In genomic region chr2:118249531-118249930, GRCh38 we compare ENCODE assay signal across 12 cellular contexts.
DNase-seq lines count a peak whose midpoint lies in the region; ATAC-seq, FAIRE-seq and TF ChIP-seq lines count a peak whose summit lies in the region.
"Had no signal": no experiment of that assay in that cellular context is flagged by ENCODE, and none has a peak within 500 bp of the region (broad histone marks: within the 10 kb centered on the region; RNA-seq: fewer than 3 reads in every experiment).

No MANE protein-coding gene starts in this region.

- TF ChIP-seq CTCF in AG04449 (IDR thresholded peaks at IDR 0.05; ENCODE audit: insufficient read depth, low read length, missing control alignments): no peak

- POLR2A ChIA-PET in AG04449 (lab: Yijun Ruan, JAX): interaction anchor here (0.7 kb wide), 1 partner anchor 32 kb away, joined by 3 read pairs; no protein-coding TSS in a partner anchor

- no peak for FAIRE-seq in RCC 7860 (lab: Jason Lieb, UNC)

- DNase-seq in AG04449 (ENCODE audit: low read depth, low spot score) (peak; percentile 33), RCC 7860 (ENCODE audit: low spot score) (peak; percentile 12), COLO829 (ENCODE audit: low spot score) (no peak), foreskin melanocyte (no peak)
- no peak for DNase-seq in stimulated activated CD4-positive, alpha-beta T cell treated with anti-CD3 and anti-CD28 coated beads, Interleukin-2, amount 100 ng/mL, for 48 hours
- DNase-seq in effector CD8-positive, alpha-beta T cell (lab: John Stamatoyannopoulos, UW): no peak
- DNase-seq: activated CD4-positive, alpha-beta T cell treated with anti-CD3 and anti-CD28 coated beads for 4 hours; cerebellar nuclear complex; kidney glomerular epithelial cell; retina had no signal

- H3K4me3 ChIP-seq in AG04449 (ENCODE audit: low read depth, low read length): no peak overlapping the region

- ATAC-seq in GM19328 (IDR thresholded peaks at IDR 0.05; ENCODE audit: unreplicated experiment) (peak; percentile 63), HG02973 (IDR thresholded peaks at IDR 0.05; ENCODE audit: unreplicated experiment) (peak; percentile 87)

- CTCF ChIA-PET in AG04449 (lab: Yijun Ruan, JAX): interaction anchor here (1.1 to 1.4 kb wide), 2 partner anchors 22 to 28 kb away, joined by 3 read pairs; no protein-coding TSS in a partner anchor

Comparison
In these comparisons a context has a peak if more than half of its experiments do, and no peak if none do; other contexts are left out.
1. DNase-seq: peak in AG04449 (single experiment) and RCC 7860 (single experiment); none in stimulated activated CD4-positive, alpha-beta T cell treated with anti-CD3 and anti-CD28 coated beads, Interleukin-2, amount 100 ng/mL, for 48 hours (0 of 2), COLO829 (single experiment), foreskin melanocyte (single experiment) and effector CD8-positive, alpha-beta T cell (single experiment).